Comparison of ENCODE assay signal across 18 cellular contexts in genomic region chr19:513368-514165, GRCh38. TPM values are rescaled to one million over a fixed set of nuclear protein-coding genes. Genes with fewer than 3 reads are reported as not detected.
A peak's percentile ranks its signal among the peaks of the same experiment; 100 is the strongest.
DNase-seq lines count a peak whose midpoint lies in the region; ATAC-seq and TF ChIP-seq lines count a peak whose summit lies in the region.
"Had no signal": no experiment of that assay in that cellular context is flagged by ENCODE, and none has a peak within 500 bp of the region (broad histone marks: within the 10 kb centered on the region; RNA-seq: fewer than 3 reads in every experiment).

No MANE protein-coding gene starts in this region.

- no peak for ATAC-seq in GM18867 (IDR thresholded peaks at IDR 0.05; ENCODE audit: unreplicated experiment)

- no peaks in the 10 kb centered on the region for H3K9me3 Mint-ChIP-seq in activated naive CD8-positive, alpha-beta T cell (ENCODE audit: low read depth)
- H3K9me3 Mint-ChIP-seq in activated naive CD8-positive, alpha-beta T cell treated with anti-CD3 and anti-CD28 coated beads for 36 hours: no peaks in the 10 kb centered on the region
- peaks cover 8% of the 10 kb centered on the region for H3K9me3 Mint-ChIP-seq in glutamatergic neuron (ENCODE audit: unreplicated experiment)
- H3K9me3 Mint-ChIP-seq: T-helper 2 cell treated with Interferon-gamma antibody and Interleukin-4, amounts not matched to agents 5 μg/mL and 100 μg/mL, for 36 hours had no signal

- H3K4me3 Mint-ChIP-seq in activated naive CD8-positive, alpha-beta T cell: no peak overlapping the region
- H3K4me3 Mint-ChIP-seq in activated naive CD8-positive, alpha-beta T cell treated with anti-CD3 and anti-CD28 coated beads for 36 hours: no peak overlapping the region
- H3K4me3 Mint-ChIP-seq in glutamatergic neuron (ENCODE audit: unreplicated experiment): no peak overlapping the region
- H3K4me3 Mint-ChIP-seq: T-helper 2 cell treated with Interferon-gamma antibody and Interleukin-4, amounts not matched to agents 5 μg/mL and 100 μg/mL, for 36 hours had no signal

- DNase-seq in activated naive CD8-positive, alpha-beta T cell treated with anti-CD3 and anti-CD28 coated beads for 36 hours: no peak
- no peak for DNase-seq in glutamatergic neuron
- no peak for DNase-seq in NCI-H1417 treated with DMSO at 0.1 percent for 48 hours (lab: John Stamatoyannopoulos, UW)
- DNase-seq in islet precursor cell: no peak
- DNase-seq: activated naive CD4-positive, alpha-beta T cell; amygdala; central memory CD4-positive, alpha-beta T cell; DMS153; GDM1; kidney glomerular epithelial cell; mammary epithelial cell; NCI-H524; WERI-Rb-1 had no signal

- H3K36me3 Mint-ChIP-seq in activated naive CD8-positive, alpha-beta T cell: peaks cover 4% of the 10 kb centered on the region
- H3K36me3 Mint-ChIP-seq in activated naive CD8-positive, alpha-beta T cell treated with anti-CD3 and anti-CD28 coated beads for 36 hours: peaks cover 10% of the 10 kb centered on the region
- peaks cover 5% of the 10 kb centered on the region for H3K36me3 Mint-ChIP-seq in glutamatergic neuron (ENCODE audit: unreplicated experiment)

- TF ChIP-seq CTCF in glutamatergic neuron (IDR thresholded peaks at IDR 0.05; ENCODE audit: partially characterized antibody, unreplicated experiment): no peak

- H3K4me1 Mint-ChIP-seq in activated naive CD8-positive, alpha-beta T cell (ENCODE audit: low read depth): peaks cover 44% of the 10 kb centered on the region
- H3K4me1 Mint-ChIP-seq in activated naive CD8-positive, alpha-beta T cell treated with anti-CD3 and anti-CD28 coated beads for 36 hours: peaks cover 24% of the 10 kb centered on the region
- H3K4me1 Mint-ChIP-seq in glutamatergic neuron (ENCODE audit: low read depth, unreplicated experiment): peaks cover 4% of the 10 kb centered on the region

- no peaks in the 10 kb centered on the region for H3K27me3 Mint-ChIP-seq in activated naive CD8-positive, alpha-beta T cell
- peaks cover 3% of the 10 kb centered on the region for H3K27me3 Mint-ChIP-seq in activated naive CD8-positive, alpha-beta T cell treated with anti-CD3 and anti-CD28 coated beads for 36 hours
- peaks cover 17% of the 10 kb centered on the region for H3K27me3 Mint-ChIP-seq in glutamatergic neuron (ENCODE audit: unreplicated experiment)

- H3K27ac Mint-ChIP-seq in activated naive CD8-positive, alpha-beta T cell: peak overlapping the region; percentile 64
- H3K27ac Mint-ChIP-seq in activated naive CD8-positive, alpha-beta T cell treated with anti-CD3 and anti-CD28 coated beads for 36 hours: no peak overlapping the region
- H3K27ac Mint-ChIP-seq in glutamatergic neuron (ENCODE audit: unreplicated experiment): peak overlapping the region; percentile 43
- H3K27ac Mint-ChIP-seq: T-helper 2 cell treated with Interferon-gamma antibody and Interleukin-4, amounts not matched to agents 5 μg/mL and 100 μg/mL, for 36 hours had no signal

RNA-seq across cellular contexts. Expression of gene TPGS1, which starts 6.3 kb away (rescaled TPM):
- 10 to 100 TPM in 1 of 2 experiments, 1 to 10 TPM in 1; 9.3 to 10.3 TPM for total RNA-seq in activated naive CD8-positive, alpha-beta T cell treated with anti-CD3 and anti-CD28 coated beads for 36 hours
- total RNA-seq in glutamatergic neuron (ENCODE audit: unreplicated experiment): 20.0 TPM

RNA-seq across cellular contexts. Expression of gene MADCAM1, which starts 17.3 kb away (rescaled TPM):
- under 1 TPM in 1 of 2 experiments, not detected in 1; 0.21 TPM for total RNA-seq in activated naive CD8-positive, alpha-beta T cell treated with anti-CD3 and anti-CD28 coated beads for 36 hours
- total RNA-seq in glutamatergic neuron (ENCODE audit: unreplicated experiment): 1.7 TPM
- total RNA-seq: right atrium auricular region, SJSA1 had no signal

RNA-seq across cellular contexts. Expression of gene CDC34, which starts 18.0 kb away (rescaled TPM):
- 10 to 100 TPM; 46.5 to 48.8 TPM for total RNA-seq in activated naive CD8-positive, alpha-beta T cell treated with anti-CD3 and anti-CD28 coated beads for 36 hours
- total RNA-seq in glutamatergic neuron (ENCODE audit: unreplicated experiment): 136 TPM

RNA-seq across cellular contexts. Expression of gene GZMM, which starts 30.3 kb away (rescaled TPM):
- 10 to 100 TPM; 42.0 to 49.0 TPM for total RNA-seq in activated naive CD8-positive, alpha-beta T cell treated with anti-CD3 and anti-CD28 coated beads for 36 hours
- 0.47 TPM for total RNA-seq in glutamatergic neuron (ENCODE audit: unreplicated experiment)
- total RNA-seq: mammary epithelial cell, SJSA1 had no signal

RNA-seq across cellular contexts. Expression of gene SHC2, which starts 52.7 kb away (rescaled TPM):
- total RNA-seq in activated naive CD8-positive, alpha-beta T cell treated with anti-CD3 and anti-CD28 coated beads for 36 hours: under 1 TPM in 1 of 2 experiments, not detected in 1; 0.32 TPM
- total RNA-seq in glutamatergic neuron (ENCODE audit: unreplicated experiment): 343 TPM
- total RNA-seq: SJSA1 had no signal
